In genomic region chr3:105722943-105723556, GRCh38 we compare ENCODE assay signal across 10 cellular contexts.
A peak's percentile ranks its signal among the peaks of the same experiment; 100 is the strongest.
DNase-seq lines count a peak whose midpoint lies in the region; ATAC-seq and TF ChIP-seq lines count a peak whose summit lies in the region.
"Had no signal": no experiment of that assay in that cellular context is flagged by ENCODE, and none has a peak within 500 bp of the region (broad histone marks: within the 10 kb centered on the region; RNA-seq: fewer than 3 reads in every experiment).

No MANE protein-coding gene starts in this region.

- peaks cover 65% of the 10 kb centered on the region for H3K36me3 Mint-ChIP-seq in activated naive CD8-positive, alpha-beta T cell treated with anti-CD3 and anti-CD28 coated beads for 36 hours

- no peak overlapping the region for H3K4me3 Mint-ChIP-seq in activated naive CD8-positive, alpha-beta T cell treated with anti-CD3 and anti-CD28 coated beads for 36 hours

- TF ChIP-seq EP300 in esophagus muscularis mucosa (IDR thresholded peaks at IDR 0.05): no peak
- TF ChIP-seq EP300 in transverse colon (IDR thresholded peaks at IDR 0.05; ENCODE audit: low read depth): no peak

- H3K4me3 ChIP-seq in GM06990 (replicated peaks; ENCODE audit: low read depth, low read length): no peak overlapping the region
- no peak overlapping the region for H3K4me3 ChIP-seq in esophagus muscularis mucosa
- H3K4me3 ChIP-seq in brain microvascular endothelial cell (ENCODE audit: low read depth, low read length): no peak overlapping the region
- no peak overlapping the region for H3K4me3 ChIP-seq in transverse colon

- TF ChIP-seq POLR2A in esophagus muscularis mucosa (IDR thresholded peaks at IDR 0.05; ENCODE audit: low read depth) (no peak), transverse colon (IDR thresholded peaks at IDR 0.05) (no peak)

- no peaks in the 10 kb centered on the region for H3K27me3 ChIP-seq in GM06990 (replicated peaks; ENCODE audit: control insufficient read depth, insufficient read depth, low read length)
- no peaks in the 10 kb centered on the region for H3K27me3 ChIP-seq in esophagus muscularis mucosa
- no peaks in the 10 kb centered on the region for H3K27me3 ChIP-seq in brain microvascular endothelial cell (replicated peaks)
- no peaks in the 10 kb centered on the region for H3K27me3 ChIP-seq in transverse colon

- H3K27ac ChIP-seq in esophagus muscularis mucosa (replicated peaks in 1 of 4) (no peak overlapping the region), brain microvascular endothelial cell (no peak overlapping the region), transverse colon (no peak overlapping the region)

- H3K27ac Mint-ChIP-seq in activated naive CD8-positive, alpha-beta T cell treated with anti-CD3 and anti-CD28 coated beads for 36 hours: peak overlapping the region; percentile 72

- intact Hi-C loops in esophagus muscularis mucosa (cut with DNase I) (no loop called here), transverse colon (cut with DNase I; ENCODE audit: low total_unique reads) (no loop called here)

- peaks cover 18% of the 10 kb centered on the region for H3K9me3 Mint-ChIP-seq in activated naive CD8-positive, alpha-beta T cell treated with anti-CD3 and anti-CD28 coated beads for 36 hours

- H3K4me1 Mint-ChIP-seq in activated naive CD8-positive, alpha-beta T cell treated with anti-CD3 and anti-CD28 coated beads for 36 hours: peaks cover 25% of the 10 kb centered on the region

- ATAC-seq in GM19467 (IDR thresholded peaks at IDR 0.05; ENCODE audit: unreplicated experiment) (peak; percentile 99), HG03378 (IDR thresholded peaks at IDR 0.05; ENCODE audit: unreplicated experiment) (peak; percentile 100)
- ATAC-seq: Panc1 had no signal

- no peak for TF ChIP-seq CTCF in GM06990 (IDR thresholded peaks at IDR 0.05; ENCODE audit: insufficient read depth, low read length, poor library complexity, severe bottlenecking)
- no peak for TF ChIP-seq CTCF in esophagus muscularis mucosa (IDR thresholded peaks at IDR 0.05)
- no peak for TF ChIP-seq CTCF in brain microvascular endothelial cell (IDR thresholded peaks at IDR 0.05; ENCODE audit: low read depth, low read length, missing control alignments)
- no peak for TF ChIP-seq CTCF in transverse colon (IDR thresholded peaks at IDR 0.05)

- H3K9me3 ChIP-seq in esophagus muscularis mucosa (no peaks in the 10 kb centered on the region), transverse colon (peaks cover 0 to 3% of the 10 kb centered on the region in 2 donors)

- in situ Hi-C loops in brain microvascular endothelial cell (cut with HindIII; ENCODE audit: low pct_ligation_motif_present, low sequenced_read_pairs): no loop called here
- in situ Hi-C loops in transverse colon (cut with MboI; ENCODE audit: low pct_ligation_motif_present in 1 of 4, low pct_unique_long_range_greater_than_20kb in 1 of 4, low sequenced_read_pairs in 3 of 4): no loop called here

- H3K36me3 ChIP-seq in GM06990 (ENCODE audit: control insufficient read depth, insufficient read depth, low read length): peaks cover 2% of the 10 kb centered on the region; the same call in 1 of the 2 replicates
- H3K36me3 ChIP-seq in esophagus muscularis mucosa: peaks cover 18 to 45% (median 26%) of the 10 kb centered on the region in 4 donors
- H3K36me3 ChIP-seq in brain microvascular endothelial cell (replicated peaks): peaks cover 25% of the 10 kb centered on the region
- peaks cover 0 to 32% (median 10%) of the 10 kb centered on the region in 4 donors for H3K36me3 ChIP-seq in transverse colon

- WGBS in esophagus muscularis mucosa: 68% methylated on average over 3 of the region's 3 CpGs
- WGBS in transverse colon (ENCODE audit: low coverage in 1 of 2), 2 donors: 45 to 59% methylated on average over 3 of the region's 3 CpGs

- H3K27me3 Mint-ChIP-seq in activated naive CD8-positive, alpha-beta T cell treated with anti-CD3 and anti-CD28 coated beads for 36 hours: no peaks in the 10 kb centered on the region

- DNase-seq in GM06990 (ENCODE audit: extremely low read depth, insufficient read length) (peak; percentile 64), esophagus muscularis mucosa (ENCODE audit: extremely low spot score) (no peak), NCI-H2196 (lab: John Stamatoyannopoulos, UW; ENCODE audit: unreplicated experiment) (no peak), brain microvascular endothelial cell (no peak), transverse colon (no peak)
- no peak for DNase-seq in activated naive CD8-positive, alpha-beta T cell treated with anti-CD3 and anti-CD28 coated beads for 36 hours
- DNase-seq: dermis blood vessel endothelial cell had no signal

- H3K4me1 ChIP-seq in esophagus muscularis mucosa (no peaks in the 10 kb centered on the region), transverse colon (peaks cover 0 to 17% (median 3%) of the 10 kb centered on the region in 4 donors)
